Comparison of ENCODE assay signal across 26 cellular contexts in the genomic region with DNA sequence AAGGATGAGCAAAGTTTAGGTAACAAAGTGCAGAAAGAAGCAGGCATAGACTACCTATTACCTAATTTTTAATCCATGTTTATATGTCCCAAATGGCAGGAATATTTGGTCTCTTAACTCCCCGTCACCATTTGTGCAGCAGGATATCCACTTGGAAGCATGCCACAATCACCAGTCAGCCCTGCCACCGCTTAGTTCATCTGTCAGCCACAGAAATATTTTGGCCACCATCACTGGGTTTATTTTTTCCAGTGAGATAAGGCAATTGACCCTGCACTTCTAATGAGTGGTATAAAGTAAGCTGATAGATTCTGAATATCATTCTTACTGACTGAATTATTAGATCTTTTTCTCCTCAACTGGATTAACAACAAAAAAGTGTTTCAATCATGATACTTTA.
DNase-seq lines count a peak whose midpoint lies in the region; FAIRE-seq and TF ChIP-seq lines count a peak whose summit lies in the region.
"Had no signal": no experiment of that assay in that cellular context is flagged by ENCODE, and none has a peak within 500 bp of the region (broad histone marks: within the 10 kb centered on the region; RNA-seq: fewer than 3 reads in every experiment).

No MANE protein-coding gene starts in this region.

- no peak for TF ChIP-seq POLR2A in endothelial cell of umbilical vein (IDR thresholded peaks at IDR 0.05; ENCODE audit: low read depth, low read length)

- H3K27me3 ChIP-seq in BE2C (no peaks in the 10 kb centered on the region), endothelial cell of umbilical vein (ENCODE audit: control insufficient read depth in 2 of 2, insufficient read depth in 2 of 2, low read length in 2 of 2) (no peaks in the 10 kb centered on the region)
- H3K27me3 ChIP-seq: BLaER1 treated with 17β-estradiol and CSF1 and Interleukin-3, amounts not matched to agents 10 nM and 100 nM had no signal

- intact Hi-C loops in endothelial cell of umbilical vein (cut with micrococcal nuclease): no loop called here

- dilution Hi-C loops in endothelial cell of umbilical vein (cut with MboI; ENCODE audit: extremely low pct_ligation_motif_present, low sequenced_read_pairs): no loop called here

- H3K9me1 ChIP-seq in endothelial cell of umbilical vein (replicated peaks; ENCODE audit: control insufficient read depth, extremely low read depth, insufficient read depth, low read length): no peaks in the 10 kb centered on the region

- no peaks in the 10 kb centered on the region for H4K20me1 ChIP-seq in endothelial cell of umbilical vein (replicated peaks; ENCODE audit: control insufficient read depth, extremely low read depth, insufficient read depth, low read length)
- H4K20me1 ChIP-seq: BLaER1 treated with 17β-estradiol and CSF1 and Interleukin-3, amounts not matched to agents 10 nM and 100 nM had no signal

- H3K9me3 ChIP-seq in BE2C (no peaks in the 10 kb centered on the region), endothelial cell of umbilical vein (replicated peaks; ENCODE audit: control insufficient read depth, insufficient read depth, low read length) (no peaks in the 10 kb centered on the region)
- H3K9me3 ChIP-seq: BLaER1 treated with 17β-estradiol and CSF1 and Interleukin-3, amounts not matched to agents 10 nM and 100 nM; Caco-2 had no signal

- H3K4me1 ChIP-seq in BE2C: peaks cover 17% of the 10 kb centered on the region
- no peaks in the 10 kb centered on the region for H3K4me1 ChIP-seq in endothelial cell of umbilical vein (ENCODE audit: control insufficient read depth, extremely low read depth, insufficient read depth, low read length)
- H3K4me1 ChIP-seq: BLaER1 treated with 17β-estradiol and CSF1 and Interleukin-3, amounts not matched to agents 10 nM and 100 nM; Caco-2 had no signal

- no peak overlapping the region for H3K4me2 ChIP-seq in endothelial cell of umbilical vein (ENCODE audit: insufficient read depth, low read length)
- H3K4me2 ChIP-seq: BLaER1 treated with 17β-estradiol and CSF1 and Interleukin-3, amounts not matched to agents 10 nM and 100 nM; GM23338 had no signal

- no peaks in the 10 kb centered on the region for H3K79me2 ChIP-seq in endothelial cell of umbilical vein (ENCODE audit: control insufficient read depth, insufficient read depth, low read length)

- POLR2A ChIA-PET in endothelial cell of umbilical vein (lab: Charles Lee): no interaction called here

- H3K36me3 ChIP-seq in BE2C: no peaks in the 10 kb centered on the region
- H3K36me3 ChIP-seq in endothelial cell of umbilical vein (ENCODE audit: control insufficient read depth in 2 of 2, extremely low read depth in 1 of 2, insufficient read depth in 2 of 2, low read length in 2 of 2): no peaks in the 10 kb centered on the region
- H3K36me3 ChIP-seq: BLaER1 treated with 17β-estradiol and CSF1 and Interleukin-3, amounts not matched to agents 10 nM and 100 nM had no signal

- H2AFZ ChIP-seq in endothelial cell of umbilical vein (ENCODE audit: low read depth, low read length): no peak overlapping the region
- H2AFZ ChIP-seq: GM23338 had no signal

- H3K4me3 ChIP-seq in BE2C (ENCODE audit: low read depth, low read length) (no peak overlapping the region), endothelial cell of umbilical vein (replicated peaks in 1 of 3; ENCODE audit: insufficient read depth in 1 of 3, low read depth in 1 of 3, low read length in 3 of 3) (no peak overlapping the region)
- H3K4me3 ChIP-seq: BLaER1 treated with 17β-estradiol and CSF1 and Interleukin-3, amounts not matched to agents 10 nM and 100 nM; GM23338; SK-N-MC had no signal

- DNase-seq in BE2C (peak; percentile 12), H4 (ENCODE audit: low spot score) (peak; percentile 15), endothelial cell of umbilical vein (ENCODE audit: low read depth, low spot score) (peak; percentile 24), lung microvascular endothelial cell (ENCODE audit: low read depth in 2 of 2) (peak; percentile 14 to 81), NCI-H226 (no peak)
- DNase-seq in activated effector memory CD4-positive, alpha-beta T cell treated with Interleukin-2 at 50 U/mL for 16 hours: no peak
- DNase-seq in effector CD4-positive, alpha-beta T cell: no peak
- DNase-seq: ACHN; Caco-2; CD4-positive, alpha-beta memory T cell; DMS153; HCEC 1CT; KBM-7; MM.1S; NCI-H1092; NCI-H146; NCI-H2029 treated with DMSO at 0.1 percent for 48 hours; NCI-H345; NCI-H524 treated with DMSO at 0.1 percent for 48 hours; PC-3; SHP77 treated with DMSO at 0.1 percent for 48 hours had no signal

- CTCF ChIA-PET in endothelial cell of umbilical vein (lab: Charles Lee): interaction anchor here (1.5 to 12.3 kb wide), 2 partner anchors 100 to 142 kb away, joined by 3 to 483 read pairs; no protein-coding TSS in a partner anchor

- TF ChIP-seq CTCF in BE2C (IDR thresholded peaks at IDR 0.05; ENCODE audit: low read depth, low read length) (no peak), endothelial cell of umbilical vein (IDR thresholded peaks at IDR 0.05; ENCODE audit: extremely low read depth in 1 of 2, insufficient read depth in 1 of 2, low read depth in 1 of 2, low read length in 2 of 2) (no peak)

- BruUV-seq in endothelial cell of umbilical vein (replicated peaks; lab: Mats Ljungman, UMichigan): no TSS peak

- FAIRE-seq in endothelial cell of umbilical vein (lab: Jason Lieb, UNC): no peak
- FAIRE-seq: G401.6, GM12892 had no signal

- H3K9ac ChIP-seq in endothelial cell of umbilical vein (replicated peaks; ENCODE audit: extremely low read depth, insufficient read depth, low read length): no peak overlapping the region
- H3K9ac ChIP-seq: BLaER1 treated with 17β-estradiol and CSF1 and Interleukin-3, amounts not matched to agents 10 nM and 100 nM had no signal

- H3K27ac ChIP-seq in endothelial cell of umbilical vein (ENCODE audit: insufficient read depth, low read depth, low read length): no peak overlapping the region
- H3K27ac ChIP-seq: BLaER1 treated with 17β-estradiol and CSF1 and Interleukin-3, amounts not matched to agents 10 nM and 100 nM; SK-N-MC had no signal

TF ChIP-seq in endothelial cell of umbilical vein, 7 proteins besides CTCF, POLR2A, EP300 and RAD21:
- TF ChIP-seq FOS (IDR thresholded peaks at IDR 0.05; ENCODE audit: borderline replicate concordance, insufficient read depth, low read length) (no peak), EZH2 (IDR thresholded peaks at IDR 0.05; ENCODE audit: borderline replicate concordance, low read depth, low read length, severe bottlenecking) (no peak), MYC (IDR thresholded peaks at IDR 0.05; ENCODE audit: low read depth, low read length) (no peak), POLR2AphosphoS5 (IDR thresholded peaks at IDR 0.05; ENCODE audit: insufficient read depth, low read depth, low read length) (no peak), JUN (IDR thresholded peaks at IDR 0.05; ENCODE audit: borderline replicate concordance, insufficient read depth, insufficient read length, low read depth) (no peak), GATA2 (IDR thresholded peaks at IDR 0.05; ENCODE audit: insufficient read depth, insufficient read length, low read depth, low read length) (no peak)
- TF ChIP-seq, protein P1, sequence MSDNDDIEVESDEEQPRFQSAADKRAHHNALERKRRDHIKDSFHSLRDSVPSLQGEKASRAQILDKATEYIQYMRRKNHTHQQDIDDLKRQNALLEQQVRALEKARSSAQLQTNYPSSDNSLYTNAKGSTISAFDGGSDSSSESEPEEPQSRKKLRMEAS (IDR thresholded peaks at IDR 0.05; ENCODE audit: insufficient read depth, insufficient read length): no peak
TF ChIP-seq in endothelial cell of umbilical vein: peak in this region for 0.

Comparison
In these comparisons a context has a peak if more than half of its experiments do, and no peak if none do; other contexts are left out.
1. DNase-seq: peak in BE2C (single experiment), H4 (single experiment), endothelial cell of umbilical vein (single experiment) and lung microvascular endothelial cell (2 of 2); none in activated effector memory CD4-positive, alpha-beta T cell treated with Interleukin-2 at 50 U/mL for 16 hours (single experiment), NCI-H226 (single experiment) and effector CD4-positive, alpha-beta T cell (single experiment).